In the genomic region with DNA sequence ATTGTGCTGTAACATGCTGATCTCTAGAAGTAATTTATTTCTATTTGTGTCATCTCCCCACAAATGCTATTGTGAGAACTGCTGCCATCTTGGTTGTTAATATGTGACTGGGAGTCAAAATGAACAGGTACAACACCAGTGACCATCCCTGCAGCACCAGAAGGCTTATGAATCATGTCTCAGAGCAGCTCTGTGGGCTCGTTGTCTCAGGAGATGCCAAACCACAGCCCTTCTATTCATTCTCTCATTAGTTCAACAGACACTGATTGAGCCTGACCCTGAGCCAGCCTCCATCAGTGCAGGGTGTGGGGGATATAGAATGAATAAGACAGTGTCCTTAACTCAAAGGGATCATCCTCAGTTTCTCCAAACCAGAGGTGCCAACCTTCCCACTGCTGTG, we compare ENCODE assay signal across 18 cellular contexts.
"Had no signal": no experiment of that assay in that cellular context is flagged by ENCODE, and none has a peak within 500 bp of the region (broad histone marks: within the 10 kb centered on the region; RNA-seq: fewer than 3 reads in every experiment).

No MANE protein-coding gene starts in this region.

- H3K27ac Mint-ChIP-seq: activated naive CD4-positive, alpha-beta T cell treated with anti-CD3 and anti-CD28 coated beads, Interleukin-2, amount 50 U/mL, for 72 hours had no signal

- H3K36me3 Mint-ChIP-seq: activated naive CD4-positive, alpha-beta T cell treated with anti-CD3 and anti-CD28 coated beads, Interleukin-2, amount 50 U/mL, for 72 hours; naive thymus-derived CD4-positive, alpha-beta T cell had no signal

- FAIRE-seq: islet of Langerhans had no signal

- ATAC-seq: heart left ventricle; left colon; naive thymus-derived CD4-positive, alpha-beta T cell; sciatic nerve had no signal

- H3K36me3 ChIP-seq: ascending aorta, heart left ventricle, spleen had no signal

- H3K27ac ChIP-seq: ascending aorta, epithelial cell of prostate, heart left ventricle, spleen, VCaP had no signal

- H3K9me3 Mint-ChIP-seq: activated naive CD4-positive, alpha-beta T cell treated with anti-CD3 and anti-CD28 coated beads, Interleukin-2, amount 50 U/mL, for 72 hours; naive thymus-derived CD4-positive, alpha-beta T cell; neural crest cell had no signal

- H3K27me3 ChIP-seq: ascending aorta had no signal

- H3K4me3 Mint-ChIP-seq: naive thymus-derived CD4-positive, alpha-beta T cell; neural crest cell had no signal

- H3K4me3 ChIP-seq: ascending aorta, heart left ventricle, spleen had no signal

- H3K4me1 Mint-ChIP-seq: neural crest cell had no signal

- H3K9me3 ChIP-seq: ascending aorta, heart left ventricle, spleen had no signal

- H3K4me1 ChIP-seq: ascending aorta had no signal

- DNase-seq: activated CD4-positive, alpha-beta T cell treated with anti-CD3 and anti-CD28 coated beads for 1 hour; activated CD4-positive, alpha-beta T cell treated with anti-CD3 and anti-CD28 coated beads, Interleukin-2, amount 50 U/mL, for 1 hour; activated T-cell treated with anti-CD3 and anti-CD28 coated beads, Interleukin-2, amount 50 U/mL, for 1 hour; cortex of kidney; heart left ventricle; left colon; mesendoderm; naive thymus-derived CD4-positive, alpha-beta T cell; spleen; stimulated activated CD4-positive, alpha-beta T cell treated with anti-CD3 and anti-CD28 coated beads, Interleukin-4, amount 100 ng/mL, for 1 hour; stimulated activated naive CD4-positive, alpha-beta T cell treated with Interleukin-2 at 50 U/mL for 16 hours had no signal
